In the genomic region with DNA sequence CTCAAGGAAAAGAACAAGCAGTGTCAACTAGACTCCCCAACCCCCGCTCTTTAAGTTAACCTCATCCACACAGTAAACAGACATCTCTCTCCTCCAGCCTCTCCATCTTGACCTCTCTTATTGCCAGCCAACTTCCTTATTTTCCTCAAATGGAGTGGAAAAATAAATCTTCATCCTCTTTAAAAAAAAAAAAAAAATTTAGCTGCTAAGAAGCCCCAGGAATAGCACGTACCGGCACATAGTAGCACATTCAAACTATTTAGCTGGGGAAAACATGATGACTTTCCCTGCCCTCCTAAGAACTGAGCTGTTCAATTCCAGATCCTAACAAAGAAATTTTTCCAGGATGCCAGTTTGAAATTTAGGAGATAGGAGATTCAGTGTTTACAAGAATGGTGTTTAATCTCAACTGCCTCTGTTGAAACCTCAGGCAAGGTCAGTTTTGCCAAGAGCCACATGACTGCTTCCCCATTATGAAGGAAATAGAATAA, we compare ENCODE assay signal across 13 cellular contexts.
DNase-seq lines count a peak whose midpoint lies in the region; ATAC-seq and TF ChIP-seq lines count a peak whose summit lies in the region.
"Had no signal": no experiment of that assay in that cellular context is flagged by ENCODE, and none has a peak within 500 bp of the region (broad histone marks: within the 10 kb centered on the region; RNA-seq: fewer than 3 reads in every experiment).

No MANE protein-coding gene starts in this region.

- ATAC-seq in mucosa of descending colon: peak; percentile 75

- TF ChIP-seq EP300 in tibial nerve (IDR thresholded peaks at IDR 0.05): peak; percentile 45 to 60

- H3K4me1 ChIP-seq in mucosa of descending colon (ENCODE audit: low read depth) (peaks cover 46% of the 10 kb centered on the region), tibial nerve (peaks cover 3 to 66% (median 32%) of the 10 kb centered on the region in 4 donors)

- H3K27ac Mint-ChIP-seq in chondrocyte (ENCODE audit: unreplicated experiment): peak overlapping the region; percentile 88

- H3K9me3 ChIP-seq in mucosa of descending colon (no peaks in the 10 kb centered on the region), tibial nerve (no peaks in the 10 kb centered on the region)

- TF ChIP-seq CTCF in chondrocyte (IDR thresholded peaks at IDR 0.05) (no peak), mucosa of descending colon (IDR thresholded peaks at IDR 0.05) (no peak), tibial nerve (IDR thresholded peaks at IDR 0.05) (no peak)

- H3K4me3 Mint-ChIP-seq in chondrocyte (ENCODE audit: unreplicated experiment): peak overlapping the region; percentile 26

- peaks cover 1% of the 10 kb centered on the region for H3K36me3 Mint-ChIP-seq in chondrocyte (ENCODE audit: low read depth)

- no peaks in the 10 kb centered on the region for H3K27me3 Mint-ChIP-seq in chondrocyte (ENCODE audit: low read depth)

- WGBS in tibial nerve, 2 donors: 40 to 41% methylated on average over 3 of the region's 3 CpGs

- H3K4me3 ChIP-seq in mucosa of descending colon: no peak overlapping the region
- H3K4me3 ChIP-seq in tibial nerve: no peak overlapping the region

- peak overlapping the region; percentile 42 to 88 (median 61) for H3K27ac ChIP-seq in tibial nerve
- H3K27ac ChIP-seq: VCaP had no signal

- H3K9me3 Mint-ChIP-seq in chondrocyte (ENCODE audit: low read depth): no peaks in the 10 kb centered on the region

- intact Hi-C loops in mucosa of descending colon (cut with DNase I, micrococcal nuclease) (no loop called here), posterior vena cava (cut with DNase I) (no loop called here)

- peaks cover 78% of the 10 kb centered on the region for H3K4me1 Mint-ChIP-seq in chondrocyte (ENCODE audit: low read depth)

- DNase-seq in SKM-1 treated with dmso at 0.1 percent for 144 hours (lab: John Stamatoyannopoulos, UW; ENCODE audit: unreplicated experiment) (peak; percentile 12), SKM-1 (lab: John Stamatoyannopoulos, UW; ENCODE audit: unreplicated experiment) (no peak), chondrocyte (ENCODE audit: low spot score) (no peak), mucosa of descending colon (peak in 1 of 3 donors; percentile 63), tibial nerve (ENCODE audit: low spot score in 2 of 2) (peak in 1 of 2 donors; percentile 40), posterior vena cava (ENCODE audit: low spot score) (no peak), DMS 273 treated with DMSO at 0.1 percent for 48 hours (lab: John Stamatoyannopoulos, UW) (no peak), NCI-H1436 (lab: John Stamatoyannopoulos, UW) (no peak)
- DNase-seq: EL; NCI-H2107; RPMI8226; stimulated activated CD8-positive, alpha-beta memory T cell treated with anti-CD3 and anti-CD28 coated beads, Interleukin-4, amount 100 ng/mL, for 48 hours had no signal

- H3K36me3 ChIP-seq in mucosa of descending colon (ENCODE audit: low read depth): no peaks in the 10 kb centered on the region
- no peaks in the 10 kb centered on the region for H3K36me3 ChIP-seq in tibial nerve

- H3K27me3 ChIP-seq in tibial nerve: no peaks in the 10 kb centered on the region

- no peak for TF ChIP-seq POLR2A in tibial nerve (IDR thresholded peaks at IDR 0.05)
